Comparison of ENCODE assay signal across 1 cellular context in the genomic region with DNA sequence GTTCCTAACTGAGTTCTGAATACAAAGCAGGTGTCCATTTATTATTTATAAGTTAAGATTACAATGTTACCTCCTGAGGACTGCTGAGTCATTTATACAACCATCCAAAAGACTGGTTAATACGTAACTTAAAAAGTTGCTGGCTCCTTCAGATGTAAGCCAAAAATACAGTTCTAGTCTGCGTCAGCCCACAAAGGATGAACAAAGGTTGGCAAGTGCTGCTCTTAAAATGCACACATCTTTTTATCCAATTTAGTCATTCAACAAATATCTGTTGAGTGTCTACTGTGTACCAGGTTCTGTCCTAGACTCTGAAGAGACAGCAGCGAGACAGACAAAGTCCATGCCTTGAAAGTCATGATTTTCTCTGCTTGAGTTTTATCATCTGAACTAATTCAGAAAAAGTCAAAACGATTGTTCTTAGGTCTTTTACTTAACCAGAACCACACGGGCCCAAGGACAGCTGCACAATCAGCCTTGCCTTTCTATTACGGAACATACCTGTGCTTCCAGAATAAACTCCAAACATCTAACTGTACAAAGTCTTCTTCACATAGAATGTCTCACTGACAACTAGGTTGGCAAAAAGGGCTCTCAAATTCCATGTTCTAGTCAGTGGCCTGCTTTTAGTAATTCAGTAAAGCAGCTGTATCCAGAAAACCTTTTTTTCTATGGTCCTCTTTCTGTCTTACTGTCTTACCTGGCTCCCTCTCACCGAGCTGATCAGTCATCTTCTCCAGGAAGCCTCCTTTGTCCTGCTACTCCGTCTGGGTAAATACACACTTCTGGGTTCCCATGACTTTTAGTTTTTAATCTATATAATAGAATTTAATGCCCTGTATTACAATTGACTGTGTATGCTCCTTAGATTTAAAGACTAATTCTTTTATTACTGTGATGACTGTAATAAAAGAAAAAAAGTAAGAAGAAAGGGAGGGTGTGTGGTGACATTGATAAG.
TF ChIP-seq lines count a peak whose summit lies in the region.

No MANE protein-coding gene starts in this region.

TF ChIP-seq in liver, 16 proteins besides CTCF, POLR2A, EP300 and RAD21 (continued from another document):
- TF ChIP-seq, protein P1, sequence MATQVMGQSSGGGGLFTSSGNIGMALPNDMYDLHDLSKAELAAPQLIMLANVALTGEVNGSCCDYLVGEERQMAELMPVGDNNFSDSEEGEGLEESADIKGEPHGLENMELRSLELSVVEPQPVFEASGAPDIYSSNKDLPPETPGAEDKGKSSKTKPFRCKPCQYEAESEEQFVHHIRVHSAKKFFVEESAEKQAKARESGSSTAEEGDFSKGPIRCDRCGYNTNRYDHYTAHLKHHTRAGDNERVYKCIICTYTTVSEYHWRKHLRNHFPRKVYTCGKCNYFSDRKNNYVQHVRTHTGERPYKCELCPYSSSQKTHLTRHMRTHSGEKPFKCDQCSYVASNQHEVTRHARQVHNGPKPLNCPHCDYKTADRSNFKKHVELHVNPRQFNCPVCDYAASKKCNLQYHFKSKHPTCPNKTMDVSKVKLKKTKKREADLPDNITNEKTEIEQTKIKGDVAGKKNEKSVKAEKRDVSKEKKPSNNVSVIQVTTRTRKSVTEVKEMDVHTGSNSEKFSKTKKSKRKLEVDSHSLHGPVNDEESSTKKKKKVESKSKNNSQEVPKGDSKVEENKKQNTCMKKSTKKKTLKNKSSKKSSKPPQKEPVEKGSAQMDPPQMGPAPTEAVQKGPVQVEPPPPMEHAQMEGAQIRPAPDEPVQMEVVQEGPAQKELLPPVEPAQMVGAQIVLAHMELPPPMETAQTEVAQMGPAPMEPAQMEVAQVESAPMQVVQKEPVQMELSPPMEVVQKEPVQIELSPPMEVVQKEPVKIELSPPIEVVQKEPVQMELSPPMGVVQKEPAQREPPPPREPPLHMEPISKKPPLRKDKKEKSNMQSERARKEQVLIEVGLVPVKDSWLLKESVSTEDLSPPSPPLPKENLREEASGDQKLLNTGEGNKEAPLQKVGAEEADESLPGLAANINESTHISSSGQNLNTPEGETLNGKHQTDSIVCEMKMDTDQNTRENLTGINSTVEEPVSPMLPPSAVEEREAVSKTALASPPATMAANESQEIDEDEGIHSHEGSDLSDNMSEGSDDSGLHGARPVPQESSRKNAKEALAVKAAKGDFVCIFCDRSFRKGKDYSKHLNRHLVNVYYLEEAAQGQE (IDR thresholded peaks at IDR 0.05), result peak; percentile 53
- TF ChIP-seq GABPA (IDR thresholded peaks at IDR 0.05 in 1 of 2, conservative IDR thresholded peaks at IDR 0.05 in 1 of 2), result no peak
- TF ChIP-seq NR2F2 (IDR thresholded peaks at IDR 0.05), result no peak
